Comparison of ENCODE assay signal across 11 cellular contexts in the genomic region with DNA sequence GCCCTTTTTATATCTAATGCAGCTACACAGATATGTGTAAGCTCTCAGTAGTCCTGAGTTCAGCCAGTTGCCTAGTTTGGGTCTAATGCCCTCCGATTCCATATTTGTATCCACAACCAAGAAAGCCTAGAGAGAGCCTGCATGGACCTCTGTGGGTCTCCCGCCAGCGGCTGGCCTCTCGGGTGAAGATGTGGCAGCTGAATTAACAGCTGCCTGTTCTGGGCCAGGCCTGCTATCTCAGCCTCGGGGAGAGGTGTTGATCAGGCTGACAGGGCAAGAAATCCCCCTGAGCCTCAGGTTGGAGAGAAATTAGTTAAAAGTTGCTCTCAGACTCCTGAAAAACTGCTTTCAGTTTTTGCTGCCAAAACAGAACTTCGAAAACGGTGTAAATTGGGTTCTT.
DNase-seq lines count a peak whose midpoint lies in the region; ATAC-seq and TF ChIP-seq lines count a peak whose summit lies in the region.
"Had no signal": no experiment of that assay in that cellular context is flagged by ENCODE, and none has a peak within 500 bp of the region (broad histone marks: within the 10 kb centered on the region; RNA-seq: fewer than 3 reads in every experiment).

No MANE protein-coding gene starts in this region.

- H3K4me3 ChIP-seq in BLaER1, result no peak overlapping the region
- H3K4me3 ChIP-seq in HUES6 (ENCODE audit: low read depth, low read length), result no peak overlapping the region
- H3K4me3 ChIP-seq in duodenal mucosa (ENCODE audit: low read depth in 1 of 2, low read length in 2 of 2), result peak overlapping the region in 1 of 2 donors; percentile 32

- DNase-seq in nephron progenitor cell, result no peak
- no peak for DNase-seq in stimulated activated naive CD4-positive, alpha-beta T cell treated with Interleukin-2 at 50 U/mL for 16 hours (lab: John Stamatoyannopoulos, UW)
- no peak for DNase-seq in epidermal melanocyte (ENCODE audit: insufficient read length, low spot score)
- no peak for DNase-seq in T-helper 9 cell
- DNase-seq: activated CD4-positive, alpha-beta memory T cell treated with anti-CD3 and anti-CD28 coated beads, Interleukin-2, amount 10 ng/mL, durations not matched to agents 7 days and 5 days; activated naive CD8-positive, alpha-beta T cell treated with anti-CD3 and anti-CD28 coated beads, Interleukin-2, amount 50 U/mL, for 24 hours had no signal

- H4K20me1 ChIP-seq in BLaER1, result peaks cover 71% of the 10 kb centered on the region

- no peak overlapping the region for H3K4me3 Mint-ChIP-seq in nephron progenitor cell
- H3K4me3 Mint-ChIP-seq: activated CD4-positive, alpha-beta memory T cell treated with anti-CD3 and anti-CD28 coated beads, Interleukin-2, amount 10 ng/mL, durations not matched to agents 7 days and 5 days; activated naive CD8-positive, alpha-beta T cell treated with anti-CD3 and anti-CD28 coated beads, Interleukin-2, amount 50 U/mL, for 24 hours had no signal

- H3K27ac ChIP-seq in BLaER1 (peak overlapping the region; percentile 44), HUES6 (ENCODE audit: low read depth, low read length) (peak overlapping the region; percentile 57; the same call in 1 of the 2 replicates), duodenal mucosa (ENCODE audit: low read depth, low read length) (no peak overlapping the region)

- H3K36me3 ChIP-seq in BLaER1 (0 out of 2 replicates have a peak, but pooled peaks cover 5% of the 10 kb centered on the region), HUES6 (ENCODE audit: control insufficient read depth, insufficient read depth, low read length) (no peaks in the 10 kb centered on the region), duodenal mucosa (ENCODE audit: control insufficient read depth in 1 of 2, insufficient read depth in 2 of 2, low read length in 2 of 2) (no peaks in the 10 kb centered on the region)

- peaks cover 52% of the 10 kb centered on the region for H3K4me1 ChIP-seq in BLaER1
- peaks cover 56% of the 10 kb centered on the region for H3K4me1 ChIP-seq in HUES6 (ENCODE audit: control insufficient read depth, insufficient read depth, low read length)
- peaks cover 20 to 30% of the 10 kb centered on the region in 2 donors for H3K4me1 ChIP-seq in duodenal mucosa (ENCODE audit: control insufficient read depth in 1 of 2, insufficient read depth in 2 of 2, low read length in 2 of 2)

- H3K9me3 Mint-ChIP-seq in nephron progenitor cell, result no peaks in the 10 kb centered on the region
- H3K9me3 Mint-ChIP-seq: activated CD4-positive, alpha-beta memory T cell treated with anti-CD3 and anti-CD28 coated beads, Interleukin-2, amount 10 ng/mL, durations not matched to agents 7 days and 5 days; activated naive CD8-positive, alpha-beta T cell treated with anti-CD3 and anti-CD28 coated beads, Interleukin-2, amount 50 U/mL, for 24 hours had no signal

- no peak for TF ChIP-seq CTCF in nephron progenitor cell (IDR thresholded peaks at IDR 0.05)

- no peaks in the 10 kb centered on the region for H3K27me3 Mint-ChIP-seq in nephron progenitor cell (ENCODE audit: low read depth, poor library complexity)
- H3K27me3 Mint-ChIP-seq: activated CD4-positive, alpha-beta memory T cell treated with anti-CD3 and anti-CD28 coated beads, Interleukin-2, amount 10 ng/mL, durations not matched to agents 7 days and 5 days; activated naive CD8-positive, alpha-beta T cell treated with anti-CD3 and anti-CD28 coated beads, Interleukin-2, amount 50 U/mL, for 24 hours had no signal

- peaks cover 66% of the 10 kb centered on the region for H3K4me1 Mint-ChIP-seq in nephron progenitor cell

- H3K36me3 Mint-ChIP-seq in nephron progenitor cell (ENCODE audit: low read depth), result peaks cover 5% of the 10 kb centered on the region

- H3K9me3 ChIP-seq in BLaER1 (no peaks in the 10 kb centered on the region), HUES6 (ENCODE audit: control insufficient read depth, insufficient read depth, low read depth, low read length) (no peaks in the 10 kb centered on the region), duodenal mucosa (ENCODE audit: control insufficient read depth in 1 of 2, low read length in 2 of 2) (no peaks in the 10 kb centered on the region)

- H3K4me2 ChIP-seq in BLaER1, result peak overlapping the region; percentile 58

- no peak for ATAC-seq in GM18873 (IDR thresholded peaks at IDR 0.05; ENCODE audit: low FRiP score, unreplicated experiment)
- ATAC-seq: activated naive CD8-positive, alpha-beta T cell treated with anti-CD3 and anti-CD28 coated beads, Interleukin-2, amount 50 U/mL, for 24 hours; left lobe of liver had no signal

- H3K9ac ChIP-seq in BLaER1 (peak overlapping the region; percentile 21; the same call in 1 of the 2 replicates), HUES6 (ENCODE audit: low read length) (peak overlapping the region; percentile 50), duodenal mucosa (ENCODE audit: low read depth in 1 of 2, low read length in 2 of 2) (peak overlapping the region; percentile 20 to 35)

- peak overlapping the region; percentile 95 for H3K27ac Mint-ChIP-seq in nephron progenitor cell
- H3K27ac Mint-ChIP-seq: activated CD4-positive, alpha-beta memory T cell treated with anti-CD3 and anti-CD28 coated beads, Interleukin-2, amount 10 ng/mL, durations not matched to agents 7 days and 5 days; activated naive CD8-positive, alpha-beta T cell treated with anti-CD3 and anti-CD28 coated beads, Interleukin-2, amount 50 U/mL, for 24 hours had no signal

- H3K27me3 ChIP-seq in BLaER1, result no peaks in the 10 kb centered on the region
- no peaks in the 10 kb centered on the region for H3K27me3 ChIP-seq in HUES6 (ENCODE audit: control insufficient read depth, insufficient read depth, low read length)
- H3K27me3 ChIP-seq in duodenal mucosa (ENCODE audit: control insufficient read depth in 1 of 2, insufficient read depth in 2 of 2, low read length in 2 of 2), result no peaks in the 10 kb centered on the region
